In the genomic region with DNA sequence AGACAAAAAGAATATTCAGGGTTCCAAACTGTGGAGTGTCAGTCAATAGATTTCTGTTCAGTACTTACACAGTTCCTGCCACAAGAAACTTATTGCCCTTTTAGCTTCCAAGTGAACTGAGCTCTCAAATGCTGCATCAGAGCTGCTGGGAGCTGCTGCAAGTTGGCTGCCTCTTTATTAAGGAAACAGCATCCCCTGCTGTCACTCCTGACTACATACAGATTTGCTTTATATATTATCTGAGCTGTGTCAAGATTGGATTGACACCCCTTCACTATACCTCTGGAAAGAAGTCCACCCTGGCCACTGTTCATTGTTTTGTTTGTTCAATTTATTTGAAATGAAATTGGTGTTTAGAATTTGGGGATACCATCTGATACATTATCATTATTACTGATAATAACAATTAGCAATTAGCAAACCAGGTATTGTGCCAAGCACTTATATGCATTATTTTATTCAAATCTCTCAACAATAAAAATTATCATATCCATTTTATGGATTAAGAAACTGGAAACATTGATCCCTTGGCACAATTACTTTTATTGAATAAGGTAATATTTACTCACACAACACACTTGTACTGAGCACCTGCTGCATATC, we compare ENCODE assay signal across 8 cellular contexts. TPM values are rescaled to one million over a fixed set of nuclear protein-coding genes. Genes with fewer than 3 reads are reported as not detected.
DNase-seq lines count a peak whose midpoint lies in the region; ATAC-seq and TF ChIP-seq lines count a peak whose summit lies in the region.

No MANE protein-coding gene starts in this region.

- H3K4me1 ChIP-seq in prostate gland (replicated peaks) = no peaks in the 10 kb centered on the region

- H3K27ac Mint-ChIP-seq in WTC11 = no peak overlapping the region

- no peak overlapping the region for H3K4me3 Mint-ChIP-seq in WTC11

- H3K36me3 Mint-ChIP-seq in WTC11 = no peaks in the 10 kb centered on the region

- H3K9me3 ChIP-seq in prostate gland = no peaks in the 10 kb centered on the region

- TF ChIP-seq CTCF in GM10266 (IDR thresholded peaks at IDR 0.05; ENCODE audit: control insufficient read depth, insufficient read depth, low read depth, missing control alignments) = peak; percentile 52
- peak; percentile 29; the same call in 1 of the 2 replicates for TF ChIP-seq CTCF in WTC11 (IDR thresholded peaks at IDR 0.05)
- TF ChIP-seq CTCF in prostate gland (IDR thresholded peaks at IDR 0.05) = peak in 2 of 4 experiments; percentile 45 to 48

- ATAC-seq in WTC11 (peak; percentile 87), GM21423 (IDR thresholded peaks at IDR 0.05; ENCODE audit: unreplicated experiment) (no peak), HG03045 (IDR thresholded peaks at IDR 0.05; ENCODE audit: unreplicated experiment) (no peak)

- intact Hi-C loops in prostate gland (cut with DNase I) = no loop called here

- H3K27me3 Mint-ChIP-seq in WTC11 (ENCODE audit: low read depth) = peaks cover 24% of the 10 kb centered on the region

- DNase-seq in GM10266 (ENCODE audit: extremely low spot score) (no peak), NCI-H2029 (lab: John Stamatoyannopoulos, UW) (peak; percentile 40), WTC11 (ENCODE audit: low spot score) (peak; percentile 31), iris pigment epithelial cell (ENCODE audit: low read depth) (peak; percentile 70), GM19240 (ENCODE audit: insufficient read length, low spot score) (no peak), prostate gland (ENCODE audit: low spot score) (no peak)

- H3K4me3 ChIP-seq in prostate gland = no peak overlapping the region

- H3K4me1 Mint-ChIP-seq in WTC11 = peaks cover 22% of the 10 kb centered on the region

- H3K27ac ChIP-seq in prostate gland = no peak overlapping the region

- H3K36me3 ChIP-seq in prostate gland = no peaks in the 10 kb centered on the region

- no peaks in the 10 kb centered on the region for H3K27me3 ChIP-seq in prostate gland (replicated peaks; ENCODE audit: insufficient read depth)

- POLR2A ChIA-PET in WTC11 (lab: Charles Lee) = no interaction called here

- H3K9me3 Mint-ChIP-seq in WTC11 = no peaks in the 10 kb centered on the region

- no peak for TF ChIP-seq POLR2A in prostate gland (IDR thresholded peaks at IDR 0.05)

- CTCF ChIA-PET in WTC11 (lab: Charles Lee) = interaction anchor here (0.6 to 1.6 kb wide), 35 partner anchors 10 to 514 kb away, joined by 3 to 60 read pairs (median 5); a partner anchor contains a TSS

TF ChIP-seq in WTC11, 78 proteins besides CTCF, POLR2A, EP300 and RAD21:
- TF ChIP-seq NR2C2 (CRISPR knock-in tag; IDR thresholded peaks at IDR 0.05) (no peak), PRRX2 (CRISPR knock-in tag; IDR thresholded peaks at IDR 0.05) (no peak), ZNF219 (CRISPR knock-in tag; IDR thresholded peaks at IDR 0.05; ENCODE audit: borderline replicate concordance) (no peak), ZNF232 (CRISPR knock-in tag; IDR thresholded peaks at IDR 0.05) (no peak), ZNF121 (CRISPR knock-in tag; IDR thresholded peaks at IDR 0.05) (no peak), CBFB (CRISPR knock-in tag; IDR thresholded peaks at IDR 0.05; ENCODE audit: low read depth) (no peak), MXD4 (CRISPR knock-in tag; IDR thresholded peaks at IDR 0.05; ENCODE audit: borderline replicate concordance) (no peak), ZNF396 (CRISPR knock-in tag; IDR thresholded peaks at IDR 0.05; ENCODE audit: borderline replicate concordance) (no peak), NR3C1 (CRISPR knock-in tag; conservative IDR thresholded peaks at IDR 0.05; ENCODE audit: low read depth) (no peak), OVOL2 (CRISPR knock-in tag; IDR thresholded peaks at IDR 0.05; ENCODE audit: borderline replicate concordance) (no peak), TCF7 (CRISPR knock-in tag; IDR thresholded peaks at IDR 0.05; ENCODE audit: low read depth) (no peak), ATF1 (CRISPR knock-in tag; IDR thresholded peaks at IDR 0.05) (no peak), HMGA2 (CRISPR knock-in tag; IDR thresholded peaks at IDR 0.05) (no peak)
- TF ChIP-seq, protein P1, sequence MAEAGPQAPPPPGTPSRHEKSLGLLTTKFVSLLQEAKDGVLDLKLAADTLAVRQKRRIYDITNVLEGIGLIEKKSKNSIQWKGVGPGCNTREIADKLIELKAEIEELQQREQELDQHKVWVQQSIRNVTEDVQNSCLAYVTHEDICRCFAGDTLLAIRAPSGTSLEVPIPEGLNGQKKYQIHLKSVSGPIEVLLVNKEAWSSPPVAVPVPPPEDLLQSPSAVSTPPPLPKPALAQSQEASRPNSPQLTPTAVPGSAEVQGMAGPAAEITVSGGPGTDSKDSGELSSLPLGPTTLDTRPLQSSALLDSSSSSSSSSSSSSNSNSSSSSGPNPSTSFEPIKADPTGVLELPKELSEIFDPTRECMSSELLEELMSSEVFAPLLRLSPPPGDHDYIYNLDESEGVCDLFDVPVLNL (CRISPR knock-in tag; IDR thresholded peaks at IDR 0.05; ENCODE audit: borderline replicate concordance, low read depth) = no peak
- TF ChIP-seq, protein P2, sequence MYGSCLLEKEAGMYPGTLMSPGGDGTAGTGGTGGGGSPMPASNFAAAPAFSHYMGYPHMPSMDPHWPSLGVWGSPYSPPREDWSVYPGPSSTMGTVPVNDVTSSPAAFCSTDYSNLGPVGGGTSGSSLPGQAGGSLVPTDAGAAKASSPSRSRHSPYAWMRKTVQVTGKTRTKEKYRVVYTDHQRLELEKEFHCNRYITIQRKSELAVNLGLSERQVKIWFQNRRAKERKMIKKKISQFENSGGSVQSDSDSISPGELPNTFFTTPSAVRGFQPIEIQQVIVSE (CRISPR knock-in tag; IDR thresholded peaks at IDR 0.05; ENCODE audit: borderline replicate concordance) = no peak
- TF ChIP-seq, protein P3, sequence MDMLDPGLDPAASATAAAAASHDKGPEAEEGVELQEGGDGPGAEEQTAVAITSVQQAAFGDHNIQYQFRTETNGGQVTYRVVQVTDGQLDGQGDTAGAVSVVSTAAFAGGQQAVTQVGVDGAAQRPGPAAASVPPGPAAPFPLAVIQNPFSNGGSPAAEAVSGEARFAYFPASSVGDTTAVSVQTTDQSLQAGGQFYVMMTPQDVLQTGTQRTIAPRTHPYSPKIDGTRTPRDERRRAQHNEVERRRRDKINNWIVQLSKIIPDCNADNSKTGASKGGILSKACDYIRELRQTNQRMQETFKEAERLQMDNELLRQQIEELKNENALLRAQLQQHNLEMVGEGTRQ (CRISPR knock-in tag; IDR thresholded peaks at IDR 0.05) = no peak
- TF ChIP-seq, protein P4, sequence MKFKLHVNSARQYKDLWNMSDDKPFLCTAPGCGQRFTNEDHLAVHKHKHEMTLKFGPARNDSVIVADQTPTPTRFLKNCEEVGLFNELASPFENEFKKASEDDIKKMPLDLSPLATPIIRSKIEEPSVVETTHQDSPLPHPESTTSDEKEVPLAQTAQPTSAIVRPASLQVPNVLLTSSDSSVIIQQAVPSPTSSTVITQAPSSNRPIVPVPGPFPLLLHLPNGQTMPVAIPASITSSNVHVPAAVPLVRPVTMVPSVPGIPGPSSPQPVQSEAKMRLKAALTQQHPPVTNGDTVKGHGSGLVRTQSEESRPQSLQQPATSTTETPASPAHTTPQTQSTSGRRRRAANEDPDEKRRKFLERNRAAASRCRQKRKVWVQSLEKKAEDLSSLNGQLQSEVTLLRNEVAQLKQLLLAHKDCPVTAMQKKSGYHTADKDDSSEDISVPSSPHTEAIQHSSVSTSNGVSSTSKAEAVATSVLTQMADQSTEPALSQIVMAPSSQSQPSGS (CRISPR knock-in tag; IDR thresholded peaks at IDR 0.05; ENCODE audit: borderline replicate concordance, low read depth) = no peak
- TF ChIP-seq, protein P5, sequence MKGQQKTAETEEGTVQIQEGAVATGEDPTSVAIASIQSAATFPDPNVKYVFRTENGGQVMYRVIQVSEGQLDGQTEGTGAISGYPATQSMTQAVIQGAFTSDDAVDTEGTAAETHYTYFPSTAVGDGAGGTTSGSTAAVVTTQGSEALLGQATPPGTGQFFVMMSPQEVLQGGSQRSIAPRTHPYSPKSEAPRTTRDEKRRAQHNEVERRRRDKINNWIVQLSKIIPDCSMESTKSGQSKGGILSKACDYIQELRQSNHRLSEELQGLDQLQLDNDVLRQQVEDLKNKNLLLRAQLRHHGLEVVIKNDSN (CRISPR knock-in tag; IDR thresholded peaks at IDR 0.05) = no peak
- TF ChIP-seq, protein P6, sequence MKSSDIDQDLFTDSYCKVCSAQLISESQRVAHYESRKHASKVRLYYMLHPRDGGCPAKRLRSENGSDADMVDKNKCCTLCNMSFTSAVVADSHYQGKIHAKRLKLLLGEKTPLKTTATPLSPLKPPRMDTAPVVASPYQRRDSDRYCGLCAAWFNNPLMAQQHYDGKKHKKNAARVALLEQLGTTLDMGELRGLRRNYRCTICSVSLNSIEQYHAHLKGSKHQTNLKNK (CRISPR knock-in tag; IDR thresholded peaks at IDR 0.05) = no peak

RNA-seq across cellular contexts. Expression of a gene that starts 16.4 kb away (rescaled TPM):
- total RNA-seq in WTC11 (2021) (2.0 to 3.0 TPM (median 2.1 TPM) in 3 replicates), prostate gland (10 to 100 TPM in 1 of 2 donors, not detected in 1; 15.7 TPM)

Comparison
In these comparisons a context has a peak if more than half of its experiments do, and no peak if none do; other contexts are left out.
1. DNase-seq: peak in NCI-H2029 (single experiment), WTC11 (single experiment) and iris pigment epithelial cell (single experiment); none in GM10266 (single experiment), GM19240 (single experiment) and prostate gland (single experiment).